ENCODE assay signal across 15 cellular contexts in genomic region chr3:45067486-45067885, GRCh38. TPM values are rescaled to one million over a fixed set of nuclear protein-coding genes. Genes with fewer than 3 reads are reported as not detected.
A peak's percentile ranks its signal among the peaks of the same experiment; 100 is the strongest.
DNase-seq lines count a peak whose midpoint lies in the region; ATAC-seq and TF ChIP-seq lines count a peak whose summit lies in the region.
"Had no signal": no experiment of that assay in that cellular context is flagged by ENCODE, and none has a peak within 500 bp of the region (broad histone marks: within the 10 kb centered on the region; RNA-seq: fewer than 3 reads in every experiment).

No MANE protein-coding gene starts in this region.

- no peak overlapping the region for H3K4me3 Mint-ChIP-seq in activated naive CD4-positive, alpha-beta T cell treated with anti-CD3 and anti-CD28 coated beads, Interleukin-2, amount 10 ng/mL, durations not matched to agents 7 days and 5 days
- H3K4me3 Mint-ChIP-seq: CD4-positive, alpha-beta T cell had no signal

- H4K8ac ChIP-seq in IMR-90 (ENCODE audit: low read depth in 2 of 2, low read length in 2 of 2), result peak overlapping the region; percentile 98; a peak in 3 of 4 replicates

- H3F3A ChIP-seq in PC-9 (ENCODE audit: insufficient read depth, low read depth), result peaks cover 6% of the 10 kb centered on the region; the same call in 1 of the 2 replicates

- peak overlapping the region; percentile 95; the same call in 1 of the 2 replicates for H2AK5ac ChIP-seq in IMR-90 (ENCODE audit: low read depth, low read length)

- peak overlapping the region; percentile 96; the same call in 1 of the 2 replicates for H2BK20ac ChIP-seq in IMR-90 (ENCODE audit: low read depth, low read length)

- no peak overlapping the region for H3K27ac Mint-ChIP-seq in activated naive CD4-positive, alpha-beta T cell treated with anti-CD3 and anti-CD28 coated beads, Interleukin-2, amount 10 ng/mL, durations not matched to agents 7 days and 5 days
- H3K27ac Mint-ChIP-seq: CD4-positive, alpha-beta T cell had no signal

- peaks cover 14% of the 10 kb centered on the region for H3K9me1 ChIP-seq in IMR-90 (ENCODE audit: insufficient read depth, low read length)

- peak overlapping the region; percentile 99; the same call in 1 of the 2 replicates for H2BK120ac ChIP-seq in IMR-90 (ENCODE audit: low read depth, low read length)

- peak overlapping the region; percentile 76 for H2BK5ac ChIP-seq in IMR-90 (ENCODE audit: low read depth, low read length, poor library complexity, severe bottlenecking)

- BruUV-seq in IMR-90 (replicated peaks; lab: Mats Ljungman, UMichigan) (no TSS peak), PC-9 (replicated peaks; lab: Mats Ljungman, UMichigan) (no TSS peak)

- peak overlapping the region; percentile 99 for H3K14ac ChIP-seq in IMR-90 (replicated peaks; ENCODE audit: low read depth, low read length)

- H3K9me3 ChIP-seq in IMR-90 (ENCODE audit: control insufficient read depth, insufficient read depth, low read length) (peaks cover 3% of the 10 kb centered on the region; the same call in 1 of the 2 replicates), fibroblast of lung (ENCODE audit: control insufficient read depth, insufficient read depth, low read depth, low read length) (no peaks in the 10 kb centered on the region), mucosa of rectum (ENCODE audit: control insufficient read depth in 2 of 2, low read length in 2 of 2) (no peaks in the 10 kb centered on the region), PC-9 (ENCODE audit: insufficient read depth, low read depth) (no peaks in the 10 kb centered on the region)
- H3K9me3 ChIP-seq: BLaER1, HAP-1 had no signal

- no peak overlapping the region for H2AFZ ChIP-seq in ACC112 (ENCODE audit: low read length, unreplicated experiment)
- no peak overlapping the region for H2AFZ ChIP-seq in IMR-90 (replicated peaks; ENCODE audit: low read length, poor library complexity)
- no peak overlapping the region for H2AFZ ChIP-seq in fibroblast of lung (ENCODE audit: low read length)
- no peak overlapping the region for H2AFZ ChIP-seq in PC-9

- peaks cover 23% of the 10 kb centered on the region for H3K4me1 Mint-ChIP-seq in activated naive CD4-positive, alpha-beta T cell treated with anti-CD3 and anti-CD28 coated beads, Interleukin-2, amount 10 ng/mL, durations not matched to agents 7 days and 5 days

- H3K79me1 ChIP-seq in IMR-90 (ENCODE audit: low read depth in 1 of 2, low read length in 2 of 2), result peaks cover 0 to 14% of the 10 kb centered on the region in 2 experiments; a peak in 2 of 4 replicates

- H3K9ac ChIP-seq in IMR-90 (ENCODE audit: low read depth, low read length), result no peak overlapping the region
- no peak overlapping the region for H3K9ac ChIP-seq in fibroblast of lung (ENCODE audit: insufficient read depth, low read length)
- H3K9ac ChIP-seq in mucosa of rectum (ENCODE audit: low read depth in 1 of 2, low read length in 2 of 2), result peak overlapping the region in 1 of 2 donors; percentile 13
- H3K9ac ChIP-seq: BLaER1 had no signal

- peak overlapping the region; percentile 99; the same call in 1 of the 2 replicates for H3K4ac ChIP-seq in IMR-90 (ENCODE audit: low read depth, low read length)

- in situ Hi-C loops in IMR-90 (cut with MboI; ENCODE audit: low sequenced_read_pairs), result no loop called here

- H3K79me2 ChIP-seq in ACC112 (ENCODE audit: control insufficient read depth, insufficient read depth, low read length, unreplicated experiment), result no peaks in the 10 kb centered on the region
- H3K79me2 ChIP-seq in fibroblast of lung (ENCODE audit: control insufficient read depth, insufficient read depth, low read length), result no peaks in the 10 kb centered on the region
- no peaks in the 10 kb centered on the region for H3K79me2 ChIP-seq in PC-9 (ENCODE audit: low read depth)

- POLR2A ChIA-PET in IMR-90 (lab: Charles Lee; ENCODE audit: unreplicated experiment) (no interaction called here), PC-9 (lab: Charles Lee; ENCODE audit: unreplicated experiment) (no interaction called here)

- intact Hi-C loops in IMR-90 (cut with micrococcal nuclease) (no loop called here), PC-9 (cut with micrococcal nuclease; ENCODE audit: unreplicated experiment) (no loop called here)

- H3K27me3 ChIP-seq in ACC112 (ENCODE audit: insufficient read depth, low read length) (no peaks in the 10 kb centered on the region), IMR-90 (ENCODE audit: control insufficient read depth, insufficient read depth, low read length) (no peaks in the 10 kb centered on the region), fibroblast of lung (ENCODE audit: control insufficient read depth, insufficient read depth, low read length) (no peaks in the 10 kb centered on the region), mucosa of rectum (ENCODE audit: control insufficient read depth in 2 of 2, insufficient read depth in 2 of 2, low read length in 2 of 2) (no peaks in the 10 kb centered on the region), PC-9 (ENCODE audit: insufficient read depth, low read depth) (no peaks in the 10 kb centered on the region)
- H3K27me3 ChIP-seq: BLaER1 had no signal

- H3K23ac ChIP-seq in IMR-90 (ENCODE audit: low read depth, low read length), result 0 out of 2 replicates have a peak overlapping the region, but pooled peaks have one; percentile 8

- CTCF ChIA-PET in IMR-90 (lab: Yijun Ruan, JAX), result no interaction called here
- CTCF ChIA-PET in PC-9 (lab: Charles Lee), result interaction anchor here (1.4 kb wide), 1 partner anchor 12 kb away, joined by 3 read pairs; no protein-coding TSS in a partner anchor
- CTCF ChIA-PET in activated naive CD4-positive, alpha-beta T cell treated with anti-CD3 and anti-CD28 coated beads, Interleukin-2, amount 10 ng/mL, durations not matched to agents 7 days and 5 days (lab: Charles Lee), result no interaction called here

- H3K18ac ChIP-seq in IMR-90 (ENCODE audit: low read depth, low read length), result peak overlapping the region; percentile 98

- no peaks in the 10 kb centered on the region for H3K9me2 ChIP-seq in PC-9 (ENCODE audit: insufficient read depth)

- WGBS in IMR-90 (ENCODE audit: extremely low coverage in 2 of 2, insufficient read length in 1 of 2), 2 experiments, result 83% methylated on average over 1 of the region's 4 CpGs; no CpG with 5 or more reads in 1 of the 2 experiments

- H3K4me3 ChIP-seq in ACC112 (ENCODE audit: low read depth, low read length) (no peak overlapping the region), IMR-90 (ENCODE audit: insufficient read depth, low read depth, low read length) (no peak overlapping the region), fibroblast of lung (replicated peaks in 1 of 4; ENCODE audit: control extremely low read depth in 1 of 4, insufficient read depth in 1 of 4, low read depth in 3 of 4, low read length in 4 of 4) (no peak overlapping the region), mucosa of rectum (ENCODE audit: low read length in 2 of 2) (no peak overlapping the region), PC-9 (no peak overlapping the region)
- H3K4me3 ChIP-seq: BLaER1, HAP-1 had no signal

- H3K56ac ChIP-seq in IMR-90 (ENCODE audit: extremely low read depth, insufficient read depth, low read length), result no peak overlapping the region; the same call in 1 of the 2 replicates

- H3K4me2 ChIP-seq in IMR-90 (ENCODE audit: low read depth, low read length), result no peak overlapping the region
- H3K4me2 ChIP-seq in fibroblast of lung (ENCODE audit: extremely low read depth, insufficient read depth, low read length), result no peak overlapping the region
- H3K4me2 ChIP-seq in PC-9, result no peak overlapping the region
- H3K4me2 ChIP-seq: BLaER1 had no signal

- dilution Hi-C loops in IMR-90 (cut with HindIII; ENCODE audit: low sequenced_read_pairs, unreplicated experiment), result no loop called here

- TF ChIP-seq POLR2A in IMR-90 (IDR thresholded peaks at IDR 0.05; ENCODE audit: low read depth, low read length), result no peak

- peak overlapping the region; percentile 78; the same call in 1 of the 2 replicates for H4K5ac ChIP-seq in IMR-90 (ENCODE audit: low read depth, low read length)

- H3K36me3 ChIP-seq in ACC112 (ENCODE audit: insufficient read depth, low read length), result no peaks in the 10 kb centered on the region
- H3K36me3 ChIP-seq in IMR-90 (ENCODE audit: control insufficient read depth, insufficient read depth, low read length), result no peaks in the 10 kb centered on the region; the same call in 1 of the 2 replicates
- H3K36me3 ChIP-seq in fibroblast of lung (ENCODE audit: control insufficient read depth, insufficient read depth, low read length), result no peaks in the 10 kb centered on the region
- no peaks in the 10 kb centered on the region for H3K36me3 ChIP-seq in mucosa of rectum (ENCODE audit: control insufficient read depth in 2 of 2, insufficient read depth in 2 of 2, low read length in 2 of 2)
- no peaks in the 10 kb centered on the region for H3K36me3 ChIP-seq in PC-9 (ENCODE audit: low read depth)
- H3K36me3 ChIP-seq: BLaER1, HAP-1 had no signal

- peaks cover 2% of the 10 kb centered on the region for H3K36me3 Mint-ChIP-seq in activated naive CD4-positive, alpha-beta T cell treated with anti-CD3 and anti-CD28 coated beads, Interleukin-2, amount 10 ng/mL, durations not matched to agents 7 days and 5 days

- H3K4me1 ChIP-seq in ACC112 (ENCODE audit: control insufficient read depth, insufficient read depth, low read length, unreplicated experiment), result peaks cover 29% of the 10 kb centered on the region
- H3K4me1 ChIP-seq in IMR-90 (ENCODE audit: control insufficient read depth, insufficient read depth, low read length), result peaks cover 17% of the 10 kb centered on the region
- peaks cover 16% of the 10 kb centered on the region for H3K4me1 ChIP-seq in fibroblast of lung (ENCODE audit: control insufficient read depth, extremely low read depth, insufficient read depth, low read length)
- H3K4me1 ChIP-seq in mucosa of rectum (ENCODE audit: control insufficient read depth in 2 of 2, insufficient read depth in 2 of 2, low read length in 2 of 2), result peaks cover 10 to 32% of the 10 kb centered on the region in 2 donors
- H3K4me1 ChIP-seq in PC-9 (replicated peaks; ENCODE audit: insufficient read depth), result peaks cover 37% of the 10 kb centered on the region

- H4K20me1 ChIP-seq in IMR-90 (ENCODE audit: insufficient read depth, low read length) (no peaks in the 10 kb centered on the region), fibroblast of lung (ENCODE audit: control insufficient read depth, extremely low read depth, insufficient read depth, low read length) (no peaks in the 10 kb centered on the region), PC-9 (ENCODE audit: insufficient read depth) (no peaks in the 10 kb centered on the region)
- H4K20me1 ChIP-seq: BLaER1 had no signal

- H3K27ac ChIP-seq in ACC112 (ENCODE audit: low read depth, low read length) (peak overlapping the region; percentile 13; the same call in 1 of the 2 replicates), IMR-90 (ENCODE audit: insufficient read depth, low read length) (peak overlapping the region; percentile 39; the same call in 1 of the 2 replicates), fibroblast of lung (ENCODE audit: insufficient read depth, low read length) (peak overlapping the region; percentile 87), mucosa of rectum (ENCODE audit: low read depth in 2 of 2, low read length in 2 of 2) (peak overlapping the region; percentile 52 to 73), PC-9 (no peak overlapping the region)
- H3K27ac ChIP-seq: 22Rv1, BLaER1 had no signal

- peaks cover 31% of the 10 kb centered on the region for H3K27me3 Mint-ChIP-seq in activated naive CD4-positive, alpha-beta T cell treated with anti-CD3 and anti-CD28 coated beads, Interleukin-2, amount 10 ng/mL, durations not matched to agents 7 days and 5 days

- no peak for TF ChIP-seq CTCF in IMR-90 (conservative IDR thresholded peaks at IDR 0.05; ENCODE audit: low read depth, low read length)
- no peak for TF ChIP-seq CTCF in fibroblast of lung (conservative IDR thresholded peaks at IDR 0.05 in 1 of 2, IDR thresholded peaks at IDR 0.05 in 1 of 2; ENCODE audit: low read depth in 1 of 2, low read length in 2 of 2)
- TF ChIP-seq CTCF in PC-9 (conservative IDR thresholded peaks at IDR 0.05), result no peak

- DNase-seq in IMR-90 (no peak), fibroblast of lung (ENCODE audit: low read depth in 2 of 2) (no peak), HPDE6-E6E7 (ENCODE audit: extremely low spot score) (no peak), PC-9 (no peak), inferior parietal cortex (ENCODE audit: extremely low spot score) (no peak)
- DNase-seq in activated naive CD4-positive, alpha-beta T cell treated with anti-CD3 and anti-CD28 coated beads, Interleukin-2, amount 10 ng/mL, durations not matched to agents 7 days and 5 days, result no peak
- DNase-seq: AML-193; CD4-positive, alpha-beta T cell; DMS79 had no signal

- H3K9me3 Mint-ChIP-seq in activated naive CD4-positive, alpha-beta T cell treated with anti-CD3 and anti-CD28 coated beads, Interleukin-2, amount 10 ng/mL, durations not matched to agents 7 days and 5 days, result no peaks in the 10 kb centered on the region
- H3K9me3 Mint-ChIP-seq: CD4-positive, alpha-beta T cell had no signal

- peak overlapping the region; percentile 81 for H4K91ac ChIP-seq in IMR-90 (ENCODE audit: insufficient read depth, low read depth, low read length)

- H2BK15ac ChIP-seq in IMR-90 (ENCODE audit: low read depth, low read length), result peak overlapping the region; percentile 100; the same call in 2 of the 3 replicates

- TF ChIP-seq RAD21 in IMR-90 (IDR thresholded peaks at IDR 0.05; ENCODE audit: low read length), result no peak

- no peak overlapping the region for H2AK9ac ChIP-seq in IMR-90 (replicated peaks; ENCODE audit: low read depth, low read length, poor library complexity)

- ATAC-seq in IMR-90 (ENCODE audit: low read depth), result no peak

RNA-seq across cellular contexts. Expression of gene CLEC3B, which starts 41.4 kb away (rescaled TPM):
- 1.9 and 3.6 TPM in 2 replicates for total RNA-seq in IMR-90 (2012; rRNA removed)
- polyA plus RNA-seq in IMR-90 (2012; rRNA removed), result 13.2 and 13.8 TPM in 2 replicates
- 20.2 and 52.4 TPM in 2 replicates for polyA plus RNA-seq in IMR-90 (2012; cell fraction: cytosol; rRNA removed)
- 7.8 and 10.6 TPM in 2 replicates for polyA plus RNA-seq in IMR-90 (2012; cell fraction: nucleus; rRNA removed; ENCODE audit: low replicate concordance)
- total RNA-seq in fibroblast of lung, result 20.0 and 56.3 TPM in 2 replicates
- 49.2 and 87.2 TPM in 2 replicates for polyA plus RNA-seq in fibroblast of lung
- 93.0 and 161 TPM in 2 replicates for polyA plus RNA-seq in fibroblast of lung (2012)
- 15.2 and 32.2 TPM in 2 replicates for polyA minus RNA-seq in fibroblast of lung (ENCODE audit: low replicate concordance)
- not detected in 2 replicates for total RNA-seq in PC-9 (2021)
- total RNA-seq: H1 had no signal
